ENCODE assay signal across 1 cellular context in genomic region chr10:130195746-130196294, GRCh38.
TF ChIP-seq lines count a peak whose summit lies in the region.

No MANE protein-coding gene starts in this region.

TF ChIP-seq in K562, 482 proteins besides CTCF, POLR2A, EP300 and RAD21 (continued from another document):
- TF ChIP-seq, protein P1, sequence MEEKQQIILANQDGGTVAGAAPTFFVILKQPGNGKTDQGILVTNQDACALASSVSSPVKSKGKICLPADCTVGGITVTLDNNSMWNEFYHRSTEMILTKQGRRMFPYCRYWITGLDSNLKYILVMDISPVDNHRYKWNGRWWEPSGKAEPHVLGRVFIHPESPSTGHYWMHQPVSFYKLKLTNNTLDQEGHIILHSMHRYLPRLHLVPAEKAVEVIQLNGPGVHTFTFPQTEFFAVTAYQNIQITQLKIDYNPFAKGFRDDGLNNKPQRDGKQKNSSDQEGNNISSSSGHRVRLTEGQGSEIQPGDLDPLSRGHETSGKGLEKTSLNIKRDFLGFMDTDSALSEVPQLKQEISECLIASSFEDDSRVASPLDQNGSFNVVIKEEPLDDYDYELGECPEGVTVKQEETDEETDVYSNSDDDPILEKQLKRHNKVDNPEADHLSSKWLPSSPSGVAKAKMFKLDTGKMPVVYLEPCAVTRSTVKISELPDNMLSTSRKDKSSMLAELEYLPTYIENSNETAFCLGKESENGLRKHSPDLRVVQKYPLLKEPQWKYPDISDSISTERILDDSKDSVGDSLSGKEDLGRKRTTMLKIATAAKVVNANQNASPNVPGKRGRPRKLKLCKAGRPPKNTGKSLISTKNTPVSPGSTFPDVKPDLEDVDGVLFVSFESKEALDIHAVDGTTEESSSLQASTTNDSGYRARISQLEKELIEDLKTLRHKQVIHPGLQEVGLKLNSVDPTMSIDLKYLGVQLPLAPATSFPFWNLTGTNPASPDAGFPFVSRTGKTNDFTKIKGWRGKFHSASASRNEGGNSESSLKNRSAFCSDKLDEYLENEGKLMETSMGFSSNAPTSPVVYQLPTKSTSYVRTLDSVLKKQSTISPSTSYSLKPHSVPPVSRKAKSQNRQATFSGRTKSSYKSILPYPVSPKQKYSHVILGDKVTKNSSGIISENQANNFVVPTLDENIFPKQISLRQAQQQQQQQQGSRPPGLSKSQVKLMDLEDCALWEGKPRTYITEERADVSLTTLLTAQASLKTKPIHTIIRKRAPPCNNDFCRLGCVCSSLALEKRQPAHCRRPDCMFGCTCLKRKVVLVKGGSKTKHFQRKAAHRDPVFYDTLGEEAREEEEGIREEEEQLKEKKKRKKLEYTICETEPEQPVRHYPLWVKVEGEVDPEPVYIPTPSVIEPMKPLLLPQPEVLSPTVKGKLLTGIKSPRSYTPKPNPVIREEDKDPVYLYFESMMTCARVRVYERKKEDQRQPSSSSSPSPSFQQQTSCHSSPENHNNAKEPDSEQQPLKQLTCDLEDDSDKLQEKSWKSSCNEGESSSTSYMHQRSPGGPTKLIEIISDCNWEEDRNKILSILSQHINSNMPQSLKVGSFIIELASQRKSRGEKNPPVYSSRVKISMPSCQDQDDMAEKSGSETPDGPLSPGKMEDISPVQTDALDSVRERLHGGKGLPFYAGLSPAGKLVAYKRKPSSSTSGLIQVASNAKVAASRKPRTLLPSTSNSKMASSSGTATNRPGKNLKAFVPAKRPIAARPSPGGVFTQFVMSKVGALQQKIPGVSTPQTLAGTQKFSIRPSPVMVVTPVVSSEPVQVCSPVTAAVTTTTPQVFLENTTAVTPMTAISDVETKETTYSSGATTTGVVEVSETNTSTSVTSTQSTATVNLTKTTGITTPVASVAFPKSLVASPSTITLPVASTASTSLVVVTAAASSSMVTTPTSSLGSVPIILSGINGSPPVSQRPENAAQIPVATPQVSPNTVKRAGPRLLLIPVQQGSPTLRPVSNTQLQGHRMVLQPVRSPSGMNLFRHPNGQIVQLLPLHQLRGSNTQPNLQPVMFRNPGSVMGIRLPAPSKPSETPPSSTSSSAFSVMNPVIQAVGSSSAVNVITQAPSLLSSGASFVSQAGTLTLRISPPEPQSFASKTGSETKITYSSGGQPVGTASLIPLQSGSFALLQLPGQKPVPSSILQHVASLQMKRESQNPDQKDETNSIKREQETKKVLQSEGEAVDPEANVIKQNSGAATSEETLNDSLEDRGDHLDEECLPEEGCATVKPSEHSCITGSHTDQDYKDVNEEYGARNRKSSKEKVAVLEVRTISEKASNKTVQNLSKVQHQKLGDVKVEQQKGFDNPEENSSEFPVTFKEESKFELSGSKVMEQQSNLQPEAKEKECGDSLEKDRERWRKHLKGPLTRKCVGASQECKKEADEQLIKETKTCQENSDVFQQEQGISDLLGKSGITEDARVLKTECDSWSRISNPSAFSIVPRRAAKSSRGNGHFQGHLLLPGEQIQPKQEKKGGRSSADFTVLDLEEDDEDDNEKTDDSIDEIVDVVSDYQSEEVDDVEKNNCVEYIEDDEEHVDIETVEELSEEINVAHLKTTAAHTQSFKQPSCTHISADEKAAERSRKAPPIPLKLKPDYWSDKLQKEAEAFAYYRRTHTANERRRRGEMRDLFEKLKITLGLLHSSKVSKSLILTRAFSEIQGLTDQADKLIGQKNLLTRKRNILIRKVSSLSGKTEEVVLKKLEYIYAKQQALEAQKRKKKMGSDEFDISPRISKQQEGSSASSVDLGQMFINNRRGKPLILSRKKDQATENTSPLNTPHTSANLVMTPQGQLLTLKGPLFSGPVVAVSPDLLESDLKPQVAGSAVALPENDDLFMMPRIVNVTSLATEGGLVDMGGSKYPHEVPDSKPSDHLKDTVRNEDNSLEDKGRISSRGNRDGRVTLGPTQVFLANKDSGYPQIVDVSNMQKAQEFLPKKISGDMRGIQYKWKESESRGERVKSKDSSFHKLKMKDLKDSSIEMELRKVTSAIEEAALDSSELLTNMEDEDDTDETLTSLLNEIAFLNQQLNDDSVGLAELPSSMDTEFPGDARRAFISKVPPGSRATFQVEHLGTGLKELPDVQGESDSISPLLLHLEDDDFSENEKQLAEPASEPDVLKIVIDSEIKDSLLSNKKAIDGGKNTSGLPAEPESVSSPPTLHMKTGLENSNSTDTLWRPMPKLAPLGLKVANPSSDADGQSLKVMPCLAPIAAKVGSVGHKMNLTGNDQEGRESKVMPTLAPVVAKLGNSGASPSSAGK (IDR thresholded peaks at IDR 0.05) = no peak
